ENCODE assay signal across 8 cellular contexts in the genomic region with DNA sequence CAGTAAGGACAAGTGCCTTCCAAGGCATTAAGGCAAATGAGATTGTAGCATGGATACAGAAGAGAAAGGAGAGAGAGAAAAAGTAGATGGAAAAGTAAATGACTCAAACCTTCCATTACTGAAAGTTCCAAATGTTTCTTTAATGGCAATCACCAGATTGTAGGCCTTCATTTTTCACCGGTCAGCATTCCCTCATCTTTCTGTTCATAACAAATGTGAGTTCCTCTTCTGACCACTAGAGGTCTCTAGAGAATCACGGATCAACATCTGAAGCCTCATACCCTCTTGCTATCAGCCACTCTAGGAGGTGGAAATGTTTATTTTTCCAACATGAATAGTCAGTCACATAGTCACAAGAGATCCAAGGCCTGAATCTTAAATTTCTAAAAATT.
DNase-seq lines count a peak whose midpoint lies in the region; ATAC-seq and TF ChIP-seq lines count a peak whose summit lies in the region.

No MANE protein-coding gene starts in this region.

- peak; percentile 91 for TF ChIP-seq CTCF in activated B cell treated with CpG ODN at 0.5 μM for 24 hours (IDR thresholded peaks at IDR 0.05)

- DNase-seq in COLO668 (lab: John Stamatoyannopoulos, UW; ENCODE audit: unreplicated experiment) (peak; percentile 17), NCI-H2029 treated with DMSO at 0.1 percent for 48 hours (lab: John Stamatoyannopoulos, UW) (peak; percentile 74), activated B cell treated with CpG ODN at 0.5 μM for 24 hours (no peak), left cardiac atrium (no peak), sciatic nerve (ENCODE audit: low spot score) (no peak)
- DNase-seq in activated CD4-positive, alpha-beta T cell treated with anti-CD3 and anti-CD28 coated beads, Interleukin-2, amount 50 U/mL, for 48 hours, result no peak

- ATAC-seq in GM18868 (IDR thresholded peaks at IDR 0.05; ENCODE audit: unreplicated experiment) (peak; percentile 81), HG03025 (IDR thresholded peaks at IDR 0.05; ENCODE audit: low FRiP score, unreplicated experiment) (peak; percentile 72), activated B cell treated with CpG ODN at 0.5 μM for 24 hours (ENCODE audit: low read depth) (peak; percentile 62), left cardiac atrium (peak; percentile 64 to 65), sciatic nerve (peak; percentile 72)

- intact Hi-C loops in activated B cell treated with CpG ODN at 0.5 μM for 24 hours (cut with micrococcal nuclease), result loop anchor here (1.0 to 5.0 kb wide), 5 partner anchors 289 to 1361 kb away; no protein-coding TSS in a partner anchor
- intact Hi-C loops in left cardiac atrium (cut with DNase I), result loop anchor here (2.0 to 10.0 kb wide), 5 partner anchors 53 to 1211 kb away; no protein-coding TSS in a partner anchor
- intact Hi-C loops in sciatic nerve (cut with DNase I), result no loop called here

- CTCF ChIA-PET in activated B cell treated with CpG ODN at 0.5 μM for 24 hours (lab: Charles Lee), result interaction anchor here (0.7 to 6.7 kb wide), 7 partner anchors 24 to 1216 kb away, joined by 3 to 64 read pairs (median 6); no protein-coding TSS in a partner anchor

- H3K27ac Mint-ChIP-seq in activated B cell treated with CpG ODN at 0.5 μM for 24 hours, result no peak overlapping the region

- H3K27me3 Mint-ChIP-seq in activated B cell treated with CpG ODN at 0.5 μM for 24 hours, result peaks cover 3% of the 10 kb centered on the region

- no peaks in the 10 kb centered on the region for H3K9me3 Mint-ChIP-seq in activated B cell treated with CpG ODN at 0.5 μM for 24 hours

- POLR2A ChIA-PET in activated B cell treated with CpG ODN at 0.5 μM for 24 hours (lab: Charles Lee), result no interaction called here

- H3K36me3 Mint-ChIP-seq in activated B cell treated with CpG ODN at 0.5 μM for 24 hours (ENCODE audit: low read depth), result no peaks in the 10 kb centered on the region

- H3K4me3 Mint-ChIP-seq in activated B cell treated with CpG ODN at 0.5 μM for 24 hours, result no peak overlapping the region

- peaks cover 1% of the 10 kb centered on the region for H3K4me1 Mint-ChIP-seq in activated B cell treated with CpG ODN at 0.5 μM for 24 hours

Comparison
In these comparisons a context has a peak if more than half of its experiments do, and no peak if none do; other contexts are left out.
1. DNase-seq: peak in COLO668 (single experiment) and NCI-H2029 treated with DMSO at 0.1 percent for 48 hours (single experiment); none in activated B cell treated with CpG ODN at 0.5 μM for 24 hours (single experiment), left cardiac atrium (single experiment), sciatic nerve (single experiment) and activated CD4-positive, alpha-beta T cell treated with anti-CD3 and anti-CD28 coated beads, Interleukin-2, amount 50 U/mL, for 48 hours (0 of 2).
2. Peak in every context shown above with its lines, with median percentiles within 50 percentile points of each other: ATAC-seq.